ENCODE assay signal across 8 cellular contexts in the genomic region with DNA sequence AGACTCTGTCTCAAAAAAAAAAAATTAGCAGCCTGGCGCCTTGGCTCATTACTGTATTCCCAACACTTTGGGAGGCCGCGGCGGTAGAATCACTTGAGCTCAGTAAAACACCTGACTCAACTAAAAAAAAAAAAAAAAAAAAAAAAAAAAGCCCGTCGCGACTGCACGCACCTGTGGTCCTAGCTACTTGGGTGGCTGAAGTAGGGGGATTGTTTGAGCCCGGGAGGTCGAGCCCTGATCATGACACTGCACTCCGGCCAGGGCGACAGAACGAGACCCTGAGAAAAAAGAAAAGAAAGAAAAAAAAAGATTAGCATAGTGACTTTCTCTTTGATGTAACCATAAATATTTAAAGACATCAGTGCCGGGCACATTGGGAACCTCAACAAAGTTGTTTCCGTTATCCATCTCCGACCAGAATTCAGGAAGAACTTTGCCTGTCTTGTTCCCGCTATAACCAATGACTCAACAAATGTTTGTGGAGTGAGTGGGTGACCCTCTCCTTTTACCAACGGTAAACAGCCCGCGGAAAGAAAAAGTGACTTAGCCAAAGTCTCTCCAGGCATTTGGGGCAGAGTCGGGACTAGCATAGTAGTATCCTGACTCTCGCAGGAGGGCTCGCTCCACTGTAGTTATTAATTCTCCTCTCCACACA. TPM values are rescaled to one million over a fixed set of nuclear protein-coding genes. Genes with fewer than 3 reads are reported as not detected.
DNase-seq lines count a peak whose midpoint lies in the region; ATAC-seq and TF ChIP-seq lines count a peak whose summit lies in the region.

No MANE protein-coding gene starts in this region.

- H3K9me3 Mint-ChIP-seq in activated CD8-positive, alpha-beta T cell treated with anti-CD3 and anti-CD28 coated beads, Interleukin-2, amount 10 ng/mL, durations not matched to agents 7 days and 5 days (ENCODE audit: insufficient read depth): no peaks in the 10 kb centered on the region
- H3K9me3 Mint-ChIP-seq in neural crest cell: no peaks in the 10 kb centered on the region

- no peaks in the 10 kb centered on the region for H3K9me3 ChIP-seq in DOHH2 (ENCODE audit: control insufficient read depth, insufficient read depth, low read length)
- H3K9me3 ChIP-seq in fibroblast of lung (ENCODE audit: control insufficient read depth, insufficient read depth, low read depth, low read length): no peaks in the 10 kb centered on the region

- H3K36me3 ChIP-seq in DOHH2 (ENCODE audit: control insufficient read depth, low read length): peaks cover 32% of the 10 kb centered on the region
- peaks cover 2% of the 10 kb centered on the region for H3K36me3 ChIP-seq in fibroblast of lung (ENCODE audit: control insufficient read depth, insufficient read depth, low read length)

- POLR2A ChIA-PET in activated CD8-positive, alpha-beta T cell treated with anti-CD3 and anti-CD28 coated beads, Interleukin-2, amount 10 ng/mL, durations not matched to agents 7 days and 5 days (lab: Charles Lee): interaction anchor here (0.6 to 6.2 kb wide), 21 partner anchors 10 to 406 kb away, joined by 3 to 79 read pairs (median 3); partner anchors contain the start of genes DCAF16, LAP3 and NCAPG

- peaks cover 35% of the 10 kb centered on the region for H3K36me3 Mint-ChIP-seq in activated CD8-positive, alpha-beta T cell treated with anti-CD3 and anti-CD28 coated beads, Interleukin-2, amount 10 ng/mL, durations not matched to agents 7 days and 5 days (ENCODE audit: low read depth)
- H3K36me3 Mint-ChIP-seq in neural crest cell (ENCODE audit: low read depth): peaks cover under 1% of the 10 kb centered on the region

- H3K9me2 ChIP-seq in DOHH2 (replicated peaks; ENCODE audit: control insufficient read depth, low read length): no peaks in the 10 kb centered on the region

- peak overlapping the region; percentile 97 for H3K27ac Mint-ChIP-seq in activated CD8-positive, alpha-beta T cell treated with anti-CD3 and anti-CD28 coated beads, Interleukin-2, amount 10 ng/mL, durations not matched to agents 7 days and 5 days
- H3K27ac Mint-ChIP-seq in neural crest cell (ENCODE audit: unreplicated experiment): peak overlapping the region; percentile 98

- peaks cover 44% of the 10 kb centered on the region for H3K4me1 Mint-ChIP-seq in activated CD8-positive, alpha-beta T cell treated with anti-CD3 and anti-CD28 coated beads, Interleukin-2, amount 10 ng/mL, durations not matched to agents 7 days and 5 days (ENCODE audit: low read depth)
- peaks cover 28% of the 10 kb centered on the region for H3K4me1 Mint-ChIP-seq in neural crest cell

- peaks cover 51% of the 10 kb centered on the region for H3K79me2 ChIP-seq in DOHH2 (ENCODE audit: control insufficient read depth, low read length)
- H3K79me2 ChIP-seq in fibroblast of lung (ENCODE audit: control insufficient read depth, insufficient read depth, low read length): peaks cover 41% of the 10 kb centered on the region

- H3K9ac ChIP-seq in fibroblast of lung (ENCODE audit: insufficient read depth, low read length): peak overlapping the region; percentile 94

- TF ChIP-seq CTCF in DOHH2 (IDR thresholded peaks at IDR 0.05; ENCODE audit: low read depth, low read length, poor library complexity, severe bottlenecking): no peak
- TF ChIP-seq CTCF in fibroblast of lung (conservative IDR thresholded peaks at IDR 0.05 in 1 of 2, IDR thresholded peaks at IDR 0.05 in 1 of 2; ENCODE audit: low read depth in 1 of 2, low read length in 2 of 2): no peak
- no peak for TF ChIP-seq CTCF in neural crest cell (conservative IDR thresholded peaks at IDR 0.05)

- peaks cover 38% of the 10 kb centered on the region for H3K4me1 ChIP-seq in DOHH2 (ENCODE audit: control insufficient read depth, low read length)
- H3K4me1 ChIP-seq in fibroblast of lung (ENCODE audit: control insufficient read depth, extremely low read depth, insufficient read depth, low read length): peaks cover 4% of the 10 kb centered on the region

- no peaks in the 10 kb centered on the region for H3K27me3 Mint-ChIP-seq in activated CD8-positive, alpha-beta T cell treated with anti-CD3 and anti-CD28 coated beads, Interleukin-2, amount 10 ng/mL, durations not matched to agents 7 days and 5 days (ENCODE audit: low read depth)
- no peaks in the 10 kb centered on the region for H3K27me3 Mint-ChIP-seq in neural crest cell (ENCODE audit: low read depth)

- CTCF ChIA-PET in activated CD8-positive, alpha-beta T cell treated with anti-CD3 and anti-CD28 coated beads, Interleukin-2, amount 10 ng/mL, durations not matched to agents 7 days and 5 days (lab: Charles Lee): interaction anchor here (0.9 to 4.0 kb wide), 6 partner anchors 9 to 196 kb away, joined by 3 to 21 read pairs (median 5); no protein-coding TSS in a partner anchor

- DNase-seq in HS-5 (ENCODE audit: low read depth): peak; percentile 76
- DNase-seq in activated CD8-positive, alpha-beta T cell treated with anti-CD3 and anti-CD28 coated beads, Interleukin-2, amount 10 ng/mL, durations not matched to agents 7 days and 5 days: no peak
- peak; percentile 72 to 82 for DNase-seq in fibroblast of lung (ENCODE audit: low read depth in 2 of 2)
- DNase-seq in neural crest cell (ENCODE audit: low read depth, low spot score): no peak
- DNase-seq in NCI-H510A treated with DMSO at 0.1 percent for 48 hours (lab: John Stamatoyannopoulos, UW): no peak
- no peak for DNase-seq in SIG-M5 treated with dmso at 0.1 percent for 504 hours (lab: John Stamatoyannopoulos, UW; ENCODE audit: unreplicated experiment)

- peak overlapping the region; percentile 93 for H2AFZ ChIP-seq in fibroblast of lung (ENCODE audit: low read length)

- H3K4me3 Mint-ChIP-seq in activated CD8-positive, alpha-beta T cell treated with anti-CD3 and anti-CD28 coated beads, Interleukin-2, amount 10 ng/mL, durations not matched to agents 7 days and 5 days: peak overlapping the region; percentile 99
- peak overlapping the region; percentile 97 for H3K4me3 Mint-ChIP-seq in neural crest cell

- H3K27me3 ChIP-seq in DOHH2 (ENCODE audit: control insufficient read depth, low read length) (no peaks in the 10 kb centered on the region), fibroblast of lung (ENCODE audit: control insufficient read depth, insufficient read depth, low read length) (no peaks in the 10 kb centered on the region)

- peaks cover 4% of the 10 kb centered on the region; the same call in 1 of the 2 replicates for H3F3A ChIP-seq in DOHH2 (ENCODE audit: control insufficient read depth, insufficient read depth)

- peak overlapping the region; percentile 75 for H3K4me2 ChIP-seq in DOHH2 (ENCODE audit: low read length)
- H3K4me2 ChIP-seq in fibroblast of lung (ENCODE audit: extremely low read depth, insufficient read depth, low read length): peak overlapping the region; percentile 93

- peak; percentile 47 for ATAC-seq in GM21515 (IDR thresholded peaks at IDR 0.05; ENCODE audit: unreplicated experiment)
- ATAC-seq in activated CD8-positive, alpha-beta T cell treated with anti-CD3 and anti-CD28 coated beads, Interleukin-2, amount 10 ng/mL, durations not matched to agents 7 days and 5 days: peak; percentile 61

- peaks cover 16% of the 10 kb centered on the region for H4K20me1 ChIP-seq in DOHH2 (ENCODE audit: control insufficient read depth, insufficient read depth, low read depth, low read length)
- no peaks in the 10 kb centered on the region for H4K20me1 ChIP-seq in fibroblast of lung (ENCODE audit: control insufficient read depth, extremely low read depth, insufficient read depth, low read length)

- H3K27ac ChIP-seq in DOHH2 (ENCODE audit: low read depth, low read length) (peak overlapping the region; percentile 50), fibroblast of lung (ENCODE audit: insufficient read depth, low read length) (peak overlapping the region; percentile 97)

- H3K4me3 ChIP-seq in DOHH2 (ENCODE audit: low read length): peak overlapping the region; percentile 89
- peak overlapping the region; percentile 95 to 98 (median 96) for H3K4me3 ChIP-seq in fibroblast of lung (replicated peaks in 1 of 4; ENCODE audit: control extremely low read depth in 1 of 4, insufficient read depth in 1 of 4, low read depth in 3 of 4, low read length in 4 of 4)

RNA-seq across cellular contexts. Expression of gene MED28, which starts 0.6 kb away (rescaled TPM):
- total RNA-seq in activated CD8-positive, alpha-beta T cell treated with anti-CD3 and anti-CD28 coated beads, Interleukin-2, amount 10 ng/mL, durations not matched to agents 7 days and 5 days: 10 to 100 TPM; 55.2 to 58.4 TPM
- total RNA-seq in fibroblast of lung (11.0 and 20.1 TPM in 2 replicates), neural crest cell (97.8 and 100 TPM in 2 replicates)
- 16.8 and 18.8 TPM in 2 replicates for polyA plus RNA-seq in fibroblast of lung
- 40.9 and 49.2 TPM in 2 replicates for polyA plus RNA-seq in fibroblast of lung (2012)
- polyA minus RNA-seq in fibroblast of lung (ENCODE audit: low replicate concordance): 13.1 and 13.5 TPM in 2 replicates

RNA-seq across cellular contexts. Expression of gene LAP3, which starts 36.9 kb away (rescaled TPM):
- 100 to 1,000 TPM; 147 to 154 TPM for total RNA-seq in activated CD8-positive, alpha-beta T cell treated with anti-CD3 and anti-CD28 coated beads, Interleukin-2, amount 10 ng/mL, durations not matched to agents 7 days and 5 days
- total RNA-seq in fibroblast of lung (116 and 129 TPM in 2 replicates), neural crest cell (46.7 and 49.0 TPM in 2 replicates)
- polyA plus RNA-seq in fibroblast of lung: 80.8 and 112 TPM in 2 replicates
- 58.6 and 86.4 TPM in 2 replicates for polyA plus RNA-seq in fibroblast of lung (2012)
- 11.6 and 21.3 TPM in 2 replicates for polyA minus RNA-seq in fibroblast of lung (ENCODE audit: low replicate concordance)

Comparison
In these comparisons a context has a peak if more than half of its experiments do, and no peak if none do; other contexts are left out.
1. DNase-seq: peak in HS-5 (single experiment) and fibroblast of lung (2 of 2); none in activated CD8-positive, alpha-beta T cell treated with anti-CD3 and anti-CD28 coated beads, Interleukin-2, amount 10 ng/mL, durations not matched to agents 7 days and 5 days (single experiment), neural crest cell (single experiment), NCI-H510A treated with DMSO at 0.1 percent for 48 hours (single experiment) and SIG-M5 treated with dmso at 0.1 percent for 504 hours (single experiment).